Comparison of ENCODE assay signal across 1 cellular context in genomic region chr17:82668631-82669099, GRCh38.
TF ChIP-seq lines count a peak whose summit lies in the region.

No MANE protein-coding gene starts in this region.

TF ChIP-seq in HepG2, 621 proteins besides CTCF, POLR2A, EP300 and RAD21 (continues in another document):
- TF ChIP-seq KMT2B (CRISPR knock-in tag; IDR thresholded peaks at IDR 0.05) (0 out of 2 replicates have a peak, but pooled peaks have one; percentile 75), ZGPAT (CRISPR knock-in tag; IDR thresholded peaks at IDR 0.05) (peak; percentile 73), ZNF768 (CRISPR knock-in tag; IDR thresholded peaks at IDR 0.05) (peak; percentile 97), CBX5 (CRISPR knock-in tag; IDR thresholded peaks at IDR 0.05; ENCODE audit: borderline replicate concordance) (no peak; the same call in 1 of the 2 replicates), DRAP1 (CRISPR knock-in tag; IDR thresholded peaks at IDR 0.05) (peak; percentile 23; the same call in 1 of the 2 replicates), FUBP1 (CRISPR knock-in tag; IDR thresholded peaks at IDR 0.05; ENCODE audit: borderline replicate concordance) (no peak), CBX1 (IDR thresholded peaks at IDR 0.05; ENCODE audit: low read depth) (peak; percentile 32), CSRNP1 (CRISPR knock-in tag; IDR thresholded peaks at IDR 0.05) (no peak; the same call in 1 of the 2 replicates), ZNF546 (CRISPR knock-in tag; conservative IDR thresholded peaks at IDR 0.05) (no peak), ZNF737 (CRISPR knock-in tag; IDR thresholded peaks at IDR 0.05; ENCODE audit: borderline replicate concordance) (0 out of 2 replicates have a peak, but pooled peaks have one; percentile 68), ZSCAN9 (CRISPR knock-in tag; IDR thresholded peaks at IDR 0.05; ENCODE audit: borderline replicate concordance) (0 out of 2 replicates have a peak, but pooled peaks have one; percentile 51), SOX13 (IDR thresholded peaks at IDR 0.05) (no peak), SOX13 (CRISPR knock-in tag; conservative IDR thresholded peaks at IDR 0.05 in 1 of 2, IDR thresholded peaks at IDR 0.05 in 1 of 2) (peak in 1 of 2 experiments; percentile 30; a peak in 1 of 4 replicates), TFDP1 (CRISPR knock-in tag; IDR thresholded peaks at IDR 0.05; ENCODE audit: borderline replicate concordance) (peak; percentile 46; the same call in 1 of the 2 replicates), ZNF263 (CRISPR knock-in tag; IDR thresholded peaks at IDR 0.05) (peak; percentile 84; the same call in 1 of the 2 replicates), ZMYM3 (CRISPR knock-in tag; IDR thresholded peaks at IDR 0.05) (0 out of 2 replicates have a peak, but pooled peaks have one; percentile 9), JARID2 (CRISPR knock-in tag; IDR thresholded peaks at IDR 0.05; ENCODE audit: insufficient replicate concordance) (peak; percentile 86), ZFP82 (CRISPR knock-in tag; IDR thresholded peaks at IDR 0.05; ENCODE audit: borderline replicate concordance) (no peak), ZNF740 (CRISPR knock-in tag; IDR thresholded peaks at IDR 0.05) (no peak), MYC (CRISPR knock-in tag; IDR thresholded peaks at IDR 0.05; ENCODE audit: borderline replicate concordance) (peak; percentile 35; the same call in 1 of the 2 replicates), HOXA5 (CRISPR knock-in tag; IDR thresholded peaks at IDR 0.05) (no peak), ZNF121 (CRISPR knock-in tag; IDR thresholded peaks at IDR 0.05) (0 out of 2 replicates have a peak, but pooled peaks have one; percentile 35), NKX3-1 (CRISPR knock-in tag; IDR thresholded peaks at IDR 0.05) (no peak), SETDB1 (CRISPR knock-in tag; IDR thresholded peaks at IDR 0.05; ENCODE audit: borderline replicate concordance) (no peak), ZNF547 (CRISPR knock-in tag; IDR thresholded peaks at IDR 0.05) (peak; percentile 74; the same call in 1 of the 2 replicates), FOXK1 (CRISPR knock-in tag; IDR thresholded peaks at IDR 0.05; ENCODE audit: borderline replicate concordance, low read depth) (no peak), AGO1 (IDR thresholded peaks at IDR 0.05; ENCODE audit: low read depth, low read length, poor library complexity, severe bottlenecking) (no peak), ZNF646 (CRISPR knock-in tag; IDR thresholded peaks at IDR 0.05) (no peak), NCOR1 (IDR thresholded peaks at IDR 0.05; ENCODE audit: borderline replicate concordance, low read length) (no peak), ZNF101 (CRISPR knock-in tag; IDR thresholded peaks at IDR 0.05; ENCODE audit: borderline replicate concordance, low read depth) (no peak), AHR (CRISPR knock-in tag; IDR thresholded peaks at IDR 0.05) (peak; percentile 48; the same call in 1 of the 2 replicates), GPN1 (CRISPR knock-in tag; IDR thresholded peaks at IDR 0.05; ENCODE audit: borderline replicate concordance) (no peak), EEA1 (CRISPR knock-in tag; IDR thresholded peaks at IDR 0.05; ENCODE audit: borderline replicate concordance) (no peak), ZNF788 (CRISPR knock-in tag; IDR thresholded peaks at IDR 0.05; ENCODE audit: borderline replicate concordance) (peak; percentile 70; the same call in 1 of the 2 replicates), GATAD1 (CRISPR knock-in tag; IDR thresholded peaks at IDR 0.05) (peak; percentile 71), GATAD2A (CRISPR knock-in tag; IDR thresholded peaks at IDR 0.05) (peak; percentile 52; the same call in 1 of the 2 replicates), PRDM10 (CRISPR knock-in tag; IDR thresholded peaks at IDR 0.05; ENCODE audit: low read depth) (0 out of 2 replicates have a peak, but pooled peaks have one; percentile 35), SATB2 (CRISPR knock-in tag; IDR thresholded peaks at IDR 0.05) (no peak), NFE2L2 (IDR thresholded peaks at IDR 0.05; ENCODE audit: low read length) (no peak), MXI1 (IDR thresholded peaks at IDR 0.05; ENCODE audit: borderline replicate concordance, low read depth, low read length) (no peak), KLF16 (CRISPR knock-in tag; IDR thresholded peaks at IDR 0.05) (peak in 1 of 2 experiments; percentile 81; a peak in 1 of 4 replicates)
